ENCODE assay signal across 16 cellular contexts in genomic region chr20:51285684-51286083, GRCh38.
DNase-seq lines count a peak whose midpoint lies in the region; ATAC-seq, FAIRE-seq and TF ChIP-seq lines count a peak whose summit lies in the region.
"Had no signal": no experiment of that assay in that cellular context is flagged by ENCODE, and none has a peak within 500 bp of the region (broad histone marks: within the 10 kb centered on the region; RNA-seq: fewer than 3 reads in every experiment).

No MANE protein-coding gene starts in this region.

- CTCF ChIA-PET in IMR-90 (lab: Yijun Ruan, JAX): no interaction called here

- H3K9me3 ChIP-seq in IMR-90 (ENCODE audit: control insufficient read depth, insufficient read depth, low read length) (peaks cover 6% of the 10 kb centered on the region), tibial nerve (peaks cover 0 to 6% (median 0%) of the 10 kb centered on the region in 4 donors), pancreas (no peaks in the 10 kb centered on the region)

- no peak overlapping the region for H3K27ac ChIP-seq in IMR-90 (ENCODE audit: insufficient read depth, low read length)
- peak overlapping the region in 53 of 59 donors; percentile 6 to 91 (median 72) for H3K27ac ChIP-seq in dorsolateral prefrontal cortex
- H3K27ac ChIP-seq in tibial nerve: peak overlapping the region in 3 of 4 donors; percentile 36 to 76 (median 62)
- H3K27ac ChIP-seq in pancreas: no peak overlapping the region

- H3K36me3 Mint-ChIP-seq in mesothelial cell of epicardium: no peaks in the 10 kb centered on the region
- H3K36me3 Mint-ChIP-seq: CD8-positive, alpha-beta T cell had no signal

- TF ChIP-seq POLR2A in IMR-90 (IDR thresholded peaks at IDR 0.05; ENCODE audit: low read depth, low read length): no peak
- TF ChIP-seq POLR2A in tibial nerve (IDR thresholded peaks at IDR 0.05): no peak

- TF ChIP-seq CTCF in IMR-90 (conservative IDR thresholded peaks at IDR 0.05; ENCODE audit: low read depth, low read length) (no peak), dorsolateral prefrontal cortex (IDR thresholded peaks at IDR 0.05 in 54 of 56, conservative IDR thresholded peaks at IDR 0.05 in 2 of 56; ENCODE audit: low read depth in 1 of 56, partially characterized antibody in 56 of 56) (no peak), mesothelial cell of epicardium (IDR thresholded peaks at IDR 0.05; ENCODE audit: unreplicated experiment) (no peak), tibial nerve (IDR thresholded peaks at IDR 0.05) (no peak), pancreas (IDR thresholded peaks at IDR 0.05) (no peak)

- ATAC-seq in IMR-90 (ENCODE audit: low read depth) (no peak), pancreas (no peak), GM19455 (IDR thresholded peaks at IDR 0.05; ENCODE audit: unreplicated experiment) (no peak)
- ATAC-seq: CD8-positive, alpha-beta T cell had no signal

- no peak for TF ChIP-seq EP300 in tibial nerve (IDR thresholded peaks at IDR 0.05)

- intact Hi-C loops in IMR-90 (cut with micrococcal nuclease) (loop anchor here (5.0 kb wide), 1 partner anchor 48 kb away; no protein-coding TSS in a partner anchor), dorsolateral prefrontal cortex (cut with DNase I) (no loop called here), pancreas (cut with DNase I) (no loop called here)

- no peak overlapping the region for H2AK5ac ChIP-seq in IMR-90 (ENCODE audit: low read depth, low read length)

- peaks cover 32% of the 10 kb centered on the region for H3K4me1 Mint-ChIP-seq in mesothelial cell of epicardium
- H3K4me1 Mint-ChIP-seq: B cell had no signal

- peaks cover 14% of the 10 kb centered on the region for H3K27me3 ChIP-seq in IMR-90 (ENCODE audit: control insufficient read depth, insufficient read depth, low read length)
- H3K27me3 ChIP-seq in dorsolateral prefrontal cortex: no peaks in the 10 kb centered on the region
- no peaks in the 10 kb centered on the region for H3K27me3 ChIP-seq in tibial nerve
- H3K27me3 ChIP-seq in pancreas: no peaks in the 10 kb centered on the region

- no peaks in the 10 kb centered on the region for H3K4me1 ChIP-seq in IMR-90 (ENCODE audit: control insufficient read depth, insufficient read depth, low read length)
- H3K4me1 ChIP-seq in tibial nerve: peaks cover 0 to 24% (median 9%) of the 10 kb centered on the region in 4 donors
- H3K4me1 ChIP-seq in pancreas: no peaks in the 10 kb centered on the region

- H3K9ac ChIP-seq in IMR-90 (ENCODE audit: low read depth, low read length): no peak overlapping the region

- no peak for FAIRE-seq in pancreas (lab: Jason Lieb, UNC)
- FAIRE-seq: A204.1, D721Med had no signal

- TF ChIP-seq RAD21 in IMR-90 (IDR thresholded peaks at IDR 0.05; ENCODE audit: low read length): no peak

- no peak overlapping the region for H4K91ac ChIP-seq in IMR-90 (ENCODE audit: insufficient read depth, low read depth, low read length)

- H2AFZ ChIP-seq in IMR-90 (replicated peaks; ENCODE audit: low read length, poor library complexity): no peak overlapping the region

- H3K9me1 ChIP-seq in IMR-90 (ENCODE audit: insufficient read depth, low read length): no peaks in the 10 kb centered on the region

- no peak overlapping the region for H2BK120ac ChIP-seq in IMR-90 (ENCODE audit: low read depth, low read length)

- H3K9me3 Mint-ChIP-seq in mesothelial cell of epicardium: no peaks in the 10 kb centered on the region
- H3K9me3 Mint-ChIP-seq: CD8-positive, alpha-beta T cell had no signal

- no TSS peak for BruUV-seq in IMR-90 (replicated peaks; lab: Mats Ljungman, UMichigan)

- no peak overlapping the region for H3K18ac ChIP-seq in IMR-90 (ENCODE audit: low read depth, low read length)

- H3K4ac ChIP-seq in IMR-90 (ENCODE audit: low read depth, low read length): no peak overlapping the region

- peak overlapping the region; percentile 67 for H3K27ac Mint-ChIP-seq in mesothelial cell of epicardium
- H3K27ac Mint-ChIP-seq: B cell; CD8-positive, alpha-beta T cell; HFFc6 had no signal

- H3K23ac ChIP-seq in IMR-90 (ENCODE audit: low read depth, low read length): no peak overlapping the region

- no peak overlapping the region for H3K56ac ChIP-seq in IMR-90 (ENCODE audit: extremely low read depth, insufficient read depth, low read length)

- no peak overlapping the region for H4K8ac ChIP-seq in IMR-90 (ENCODE audit: low read depth in 2 of 2, low read length in 2 of 2)

- H4K5ac ChIP-seq in IMR-90 (ENCODE audit: low read depth, low read length): no peak overlapping the region

- H3K4me3 ChIP-seq in IMR-90 (ENCODE audit: insufficient read depth, low read depth, low read length) (no peak overlapping the region), dorsolateral prefrontal cortex (no peak overlapping the region), tibial nerve (no peak overlapping the region), pancreas (no peak overlapping the region)

- H4K20me1 ChIP-seq in IMR-90 (ENCODE audit: insufficient read depth, low read length): no peaks in the 10 kb centered on the region

- POLR2A ChIA-PET in IMR-90 (lab: Charles Lee; ENCODE audit: unreplicated experiment): no interaction called here

- no peak for DNase-seq in IMR-90
- no peak for DNase-seq in dorsolateral prefrontal cortex
- no peak for DNase-seq in mesothelial cell of epicardium (ENCODE audit: low spot score in 2 of 2, unreplicated experiment in 2 of 2)
- DNase-seq in tibial nerve (ENCODE audit: low spot score in 2 of 2): no peak
- no peak for DNase-seq in NCI-H1436 (lab: John Stamatoyannopoulos, UW)
- no peak for DNase-seq in pancreas
- DNase-seq: CD8-positive, alpha-beta T cell; COR-L47; DND-41; GF-D8; HCEC 1CT; HFFc6 had no signal

- H3K36me3 ChIP-seq in IMR-90 (ENCODE audit: control insufficient read depth, insufficient read depth, low read length): no peaks in the 10 kb centered on the region
- H3K36me3 ChIP-seq in tibial nerve: no peaks in the 10 kb centered on the region
- no peaks in the 10 kb centered on the region for H3K36me3 ChIP-seq in pancreas

- dilution Hi-C loops in IMR-90 (cut with HindIII; ENCODE audit: low sequenced_read_pairs, unreplicated experiment): no loop called here

- H3K79me1 ChIP-seq in IMR-90 (ENCODE audit: low read depth in 1 of 2, low read length in 2 of 2): no peaks in the 10 kb centered on the region

- in situ Hi-C loops in IMR-90 (cut with MboI; ENCODE audit: low sequenced_read_pairs): no loop called here

- no peak overlapping the region for H2BK20ac ChIP-seq in IMR-90 (ENCODE audit: low read depth, low read length)

- no peaks in the 10 kb centered on the region for H3K27me3 Mint-ChIP-seq in mesothelial cell of epicardium (ENCODE audit: low read depth)

- no peak overlapping the region for H3K14ac ChIP-seq in IMR-90 (replicated peaks; ENCODE audit: low read depth, low read length)

- no peak overlapping the region for H3K4me3 Mint-ChIP-seq in mesothelial cell of epicardium
- H3K4me3 Mint-ChIP-seq: B cell; CD8-positive, alpha-beta T cell; HFFc6 had no signal

- H2BK15ac ChIP-seq in IMR-90 (ENCODE audit: low read depth, low read length): no peak overlapping the region

- WGBS in IMR-90 (ENCODE audit: extremely low coverage in 2 of 2, insufficient read length in 1 of 2), 2 experiments: 79% methylated on average over 2 of the region's 4 CpGs; no CpG with 5 or more reads in 1 of the 2 experiments
- 63% methylated on average over 4 of the region's 4 CpGs for WGBS in tibial nerve, 2 donors
- WGBS in pancreas, 2 donors: 53 to 55% methylated on average over 4 of the region's 4 CpGs

- no peak overlapping the region for H3K4me2 ChIP-seq in IMR-90 (ENCODE audit: low read depth, low read length)

- H2BK5ac ChIP-seq in IMR-90 (ENCODE audit: low read depth, low read length, poor library complexity, severe bottlenecking): no peak overlapping the region

- H2AK9ac ChIP-seq in IMR-90 (replicated peaks; ENCODE audit: low read depth, low read length, poor library complexity): peak overlapping the region; percentile 48

TF ChIP-seq in IMR-90, 13 proteins besides CTCF, POLR2A, EP300 and RAD21:
- no peak for TF ChIP-seq CHD1 (IDR thresholded peaks at IDR 0.05; ENCODE audit: low read depth, low read length)
- no peak for TF ChIP-seq BHLHE40 (IDR thresholded peaks at IDR 0.05; ENCODE audit: low read depth, low read length)
- TF ChIP-seq RFX5 (IDR thresholded peaks at IDR 0.05; ENCODE audit: low read depth, low read length): no peak
- TF ChIP-seq USF2 (IDR thresholded peaks at IDR 0.05; ENCODE audit: low read depth, low read length): no peak
- no peak for TF ChIP-seq SMC3 (IDR thresholded peaks at IDR 0.05; ENCODE audit: low read depth, low read length)
- no peak for TF ChIP-seq NFE2L2 (IDR thresholded peaks at IDR 0.05; ENCODE audit: low read depth, low read length)
- no peak for TF ChIP-seq CEBPB (IDR thresholded peaks at IDR 0.05; ENCODE audit: low read depth, low read length)
- no peak for TF ChIP-seq FOS (IDR thresholded peaks at IDR 0.05; ENCODE audit: low read depth, low read length)
- no peak for TF ChIP-seq MAZ (IDR thresholded peaks at IDR 0.05; ENCODE audit: borderline replicate concordance, low read depth, low read length)
- no peak for TF ChIP-seq RCOR1 (IDR thresholded peaks at IDR 0.05; ENCODE audit: insufficient replicate concordance, low read length)
- TF ChIP-seq ELK1 (IDR thresholded peaks at IDR 0.05; ENCODE audit: borderline replicate concordance, low read depth, low read length): no peak

Comparison
In these comparisons a context has a peak if more than half of its experiments do, and no peak if none do; other contexts are left out.
1. H3K27ac ChIP-seq: peak in dorsolateral prefrontal cortex (53 of 59) and tibial nerve (3 of 4); none in IMR-90 (single experiment) and pancreas (0 of 4).